In genomic region chr7:147053761-147054160, GRCh38 we compare ENCODE assay signal across 29 cellular contexts.
A peak's percentile ranks its signal among the peaks of the same experiment; 100 is the strongest.
DNase-seq lines count a peak whose midpoint lies in the region; ATAC-seq, FAIRE-seq and TF ChIP-seq lines count a peak whose summit lies in the region.
"Had no signal": no experiment of that assay in that cellular context is flagged by ENCODE, and none has a peak within 500 bp of the region (broad histone marks: within the 10 kb centered on the region; RNA-seq: fewer than 3 reads in every experiment).

No MANE protein-coding gene starts in this region.

- H3K27me3 Mint-ChIP-seq in neural progenitor cell (ENCODE audit: insufficient read depth, low read depth), result no peaks in the 10 kb centered on the region
- H3K27me3 Mint-ChIP-seq: CD8-positive, alpha-beta memory T cell had no signal

- H3K4me2 ChIP-seq in BLaER1 (peak overlapping the region; percentile 49), neural progenitor cell (no peak overlapping the region)

- 78 to 91% (median 78%) methylated on average over 5 of the region's 5 CpGs for WGBS in small intestine, 3 donors

- no peaks in the 10 kb centered on the region for H3K9me3 ChIP-seq in BLaER1
- H3K9me3 ChIP-seq in adipocyte (ENCODE audit: control insufficient read depth, low read length), result no peaks in the 10 kb centered on the region
- no peaks in the 10 kb centered on the region for H3K9me3 ChIP-seq in neural progenitor cell (ENCODE audit: low read depth)
- no peaks in the 10 kb centered on the region for H3K9me3 ChIP-seq in small intestine (ENCODE audit: control insufficient read depth, low read depth)
- H3K9me3 ChIP-seq: MG63 had no signal

- FAIRE-seq in small intestine (lab: Jason Lieb, UNC), result no peak
- FAIRE-seq: A204.1, GM12891 had no signal

- H3K4me1 Mint-ChIP-seq in neural progenitor cell, result no peaks in the 10 kb centered on the region
- H3K4me1 Mint-ChIP-seq: CD14-positive monocyte; CD8-positive, alpha-beta memory T cell had no signal

- H3K79me2 ChIP-seq in neural progenitor cell (ENCODE audit: low read depth), result no peaks in the 10 kb centered on the region

- H3K9me3 Mint-ChIP-seq in neural progenitor cell, result no peaks in the 10 kb centered on the region

- H3K9ac ChIP-seq in BLaER1 (no peak overlapping the region), adipocyte (ENCODE audit: low read length) (no peak overlapping the region), neural progenitor cell (no peak overlapping the region)

- no peaks in the 10 kb centered on the region for H3F3A ChIP-seq in neural progenitor cell (ENCODE audit: low read depth)

- no peaks in the 10 kb centered on the region for H3K36me3 Mint-ChIP-seq in neural progenitor cell
- H3K36me3 Mint-ChIP-seq: CD14-positive monocyte; CD8-positive, alpha-beta memory T cell had no signal

- H3K27me3 ChIP-seq in BLaER1 (no peaks in the 10 kb centered on the region), adipocyte (replicated peaks; ENCODE audit: control insufficient read depth, insufficient read depth, low read length) (no peaks in the 10 kb centered on the region), neural progenitor cell (no peaks in the 10 kb centered on the region), small intestine (ENCODE audit: control insufficient read depth in 2 of 2, insufficient read depth in 2 of 2, low read length in 2 of 2) (no peaks in the 10 kb centered on the region)
- H3K27me3 ChIP-seq: MG63 had no signal

- H3K36me3 ChIP-seq in BLaER1 (no peaks in the 10 kb centered on the region), adipocyte (ENCODE audit: control insufficient read depth, insufficient read depth, low read length, severe bottlenecking) (no peaks in the 10 kb centered on the region), neural progenitor cell (no peaks in the 10 kb centered on the region), small intestine (ENCODE audit: control insufficient read depth in 2 of 2, insufficient read depth in 2 of 2, low read length in 2 of 2) (no peaks in the 10 kb centered on the region)
- H3K36me3 ChIP-seq: MG63 had no signal

- no peaks in the 10 kb centered on the region for H4K20me1 ChIP-seq in BLaER1
- H4K20me1 ChIP-seq in neural progenitor cell (ENCODE audit: low read depth), result no peaks in the 10 kb centered on the region

- H3K4me1 ChIP-seq in BLaER1 (peaks cover 19% of the 10 kb centered on the region), adipocyte (ENCODE audit: control insufficient read depth, insufficient read depth, low read length) (no peaks in the 10 kb centered on the region), neural progenitor cell (no peaks in the 10 kb centered on the region), small intestine (ENCODE audit: control insufficient read depth in 2 of 2, insufficient read depth in 1 of 2, low read depth in 1 of 2, low read length in 1 of 2) (no peaks in the 10 kb centered on the region)

- no peak overlapping the region for H3K4me3 ChIP-seq in BLaER1
- H3K4me3 ChIP-seq in adipocyte (ENCODE audit: low read length), result no peak overlapping the region
- H3K4me3 ChIP-seq in neural progenitor cell, result no peak overlapping the region
- no peak overlapping the region for H3K4me3 ChIP-seq in small intestine (ENCODE audit: low read depth in 1 of 2, low read length in 2 of 2)
- H3K4me3 ChIP-seq: MG63 had no signal

- H3K27ac Mint-ChIP-seq in neural progenitor cell, result no peak overlapping the region
- H3K27ac Mint-ChIP-seq: CD14-positive monocyte; CD8-positive, alpha-beta memory T cell had no signal

- H3K27ac ChIP-seq in BLaER1 (no peak overlapping the region), neural progenitor cell (no peak overlapping the region), small intestine (ENCODE audit: low read depth in 1 of 2, low read length in 1 of 2) (no peak overlapping the region)
- H3K27ac ChIP-seq: RWPE1 had no signal

- no peak for ATAC-seq in HG03565 (IDR thresholded peaks at IDR 0.05; ENCODE audit: unreplicated experiment)
- ATAC-seq: Panc1 had no signal

- peak; percentile 57 for DNase-seq in NCI-H2171 treated with DMSO at 0.1 percent for 48 hours (lab: John Stamatoyannopoulos, UW)
- DNase-seq in adipocyte (ENCODE audit: low read depth), result peak; percentile 68
- DNase-seq in neural progenitor cell (ENCODE audit: low spot score), result no peak
- no peak for DNase-seq in amniotic stem cell (lab: John Stamatoyannopoulos, UW)
- DNase-seq in small intestine, result no peak
- DNase-seq: CD8-positive, alpha-beta memory T cell; DMS 273 treated with DMSO at 0.1 percent for 48 hours; DMS79; EL; GF-D8; GOT3; HCEC 1CT; IMR-90; KG1; MG63; NCI-H1048; NCI-H1417; NCI-H1694; NCI-H2081; NCI-H446; NCI-H524 treated with DMSO at 0.1 percent for 48 hours; SHP77 had no signal

- H2AFZ ChIP-seq in neural progenitor cell (replicated peaks), result peak overlapping the region; percentile 50

- no peak for TF ChIP-seq CTCF in neural progenitor cell (IDR thresholded peaks at IDR 0.05)

- H3K4me3 Mint-ChIP-seq in neural progenitor cell, result no peak overlapping the region
- H3K4me3 Mint-ChIP-seq: CD14-positive monocyte; CD8-positive, alpha-beta memory T cell had no signal

Comparison
In these comparisons a context has a peak if more than half of its experiments do, and no peak if none do; other contexts are left out.
1. DNase-seq: peak in NCI-H2171 treated with DMSO at 0.1 percent for 48 hours (single experiment) and adipocyte (single experiment); none in neural progenitor cell (single experiment), amniotic stem cell (single experiment) and small intestine (single experiment).